In genomic region chr9:95047452-95048224, GRCh38 we compare ENCODE assay signal across 10 cellular contexts.
DNase-seq lines count a peak whose midpoint lies in the region; ATAC-seq, FAIRE-seq and TF ChIP-seq lines count a peak whose summit lies in the region.
"Had no signal": no experiment of that assay in that cellular context is flagged by ENCODE, and none has a peak within 500 bp of the region (broad histone marks: within the 10 kb centered on the region; RNA-seq: fewer than 3 reads in every experiment).

No MANE protein-coding gene starts in this region.

- peaks cover 7% of the 10 kb centered on the region for H3K4me1 ChIP-seq in CD8-positive, alpha-beta memory T cell (ENCODE audit: insufficient read depth, low read length)
- peaks cover 12% of the 10 kb centered on the region for H3K4me1 ChIP-seq in endothelial cell of umbilical vein (ENCODE audit: control insufficient read depth, extremely low read depth, insufficient read depth, low read length)
- H3K4me1 ChIP-seq in parathyroid adenoma, result peaks cover 10% of the 10 kb centered on the region

- peaks cover 3% of the 10 kb centered on the region for H4K20me1 ChIP-seq in endothelial cell of umbilical vein (replicated peaks; ENCODE audit: control insufficient read depth, extremely low read depth, insufficient read depth, low read length)

- H3K4me1 Mint-ChIP-seq in CD8-positive, alpha-beta memory T cell, result peaks cover 6 to 13% (median 11%) of the 10 kb centered on the region in 3 donors

- POLR2A ChIA-PET in CD8-positive, alpha-beta memory T cell (lab: Charles Lee), result no interaction called here
- POLR2A ChIA-PET in endothelial cell of umbilical vein (lab: Charles Lee), result interaction anchor here (0.6 to 0.7 kb wide), 2 partner anchors 180 to 412 kb away, joined by 3 to 4 read pairs; no protein-coding TSS in a partner anchor

- H3K9me3 Mint-ChIP-seq in CD8-positive, alpha-beta memory T cell, result no peaks in the 10 kb centered on the region

- dilution Hi-C loops in endothelial cell of umbilical vein (cut with MboI; ENCODE audit: extremely low pct_ligation_motif_present, low sequenced_read_pairs), result no loop called here

- CTCF ChIA-PET in CD8-positive, alpha-beta memory T cell (lab: Charles Lee), result no interaction called here
- CTCF ChIA-PET in endothelial cell of umbilical vein (lab: Charles Lee), result interaction anchor here (0.8 to 1.8 kb wide), 4 partner anchors 9 to 366 kb away, joined by 3 to 6 read pairs (median 6); no protein-coding TSS in a partner anchor

- H3K9ac ChIP-seq in endothelial cell of umbilical vein (replicated peaks; ENCODE audit: extremely low read depth, insufficient read depth, low read length), result no peak overlapping the region
- H3K9ac ChIP-seq in parathyroid adenoma, result no peak overlapping the region

- FAIRE-seq in endothelial cell of umbilical vein (lab: Jason Lieb, UNC), result peak; percentile 50

- H3K36me3 ChIP-seq in CD8-positive, alpha-beta memory T cell (ENCODE audit: insufficient read depth, low read length), result no peaks in the 10 kb centered on the region
- H3K36me3 ChIP-seq in endothelial cell of umbilical vein (ENCODE audit: control insufficient read depth in 2 of 2, extremely low read depth in 1 of 2, insufficient read depth in 2 of 2, low read length in 2 of 2) (peaks cover 0 to 2% of the 10 kb centered on the region in 2 experiments), parathyroid adenoma (ENCODE audit: control insufficient read depth, insufficient read depth, low read length) (peaks cover 6% of the 10 kb centered on the region)

- H2AFZ ChIP-seq in endothelial cell of umbilical vein (ENCODE audit: low read depth, low read length), result no peak overlapping the region
- H2AFZ ChIP-seq in parathyroid adenoma, result no peak overlapping the region

- H3K4me2 ChIP-seq in endothelial cell of umbilical vein (ENCODE audit: insufficient read depth, low read length), result peak overlapping the region; percentile 48
- H3K4me2 ChIP-seq in parathyroid adenoma (ENCODE audit: low read length), result peak overlapping the region; percentile 92

- H3K4me3 Mint-ChIP-seq in CD8-positive, alpha-beta memory T cell, result peak overlapping the region in 6 of 7 donors; percentile 60 to 78 (median 76)

- H3K4me3 ChIP-seq in CD8-positive, alpha-beta memory T cell (ENCODE audit: low read length), result no peak overlapping the region
- H3K4me3 ChIP-seq in endothelial cell of umbilical vein (replicated peaks in 1 of 3; ENCODE audit: insufficient read depth in 1 of 3, low read depth in 1 of 3, low read length in 3 of 3) (peak overlapping the region in 1 of 3 experiments; percentile 10), parathyroid adenoma (ENCODE audit: low read depth, low read length) (peak overlapping the region; percentile 99)

- H3K27me3 Mint-ChIP-seq in CD8-positive, alpha-beta memory T cell, result peaks cover 12 to 24% of the 10 kb centered on the region in 2 donors

- no peak overlapping the region for H3K27ac ChIP-seq in CD8-positive, alpha-beta memory T cell (ENCODE audit: low read depth, low read length)
- H3K27ac ChIP-seq in endothelial cell of umbilical vein (ENCODE audit: insufficient read depth, low read depth, low read length) (no peak overlapping the region), parathyroid adenoma (peak overlapping the region; percentile 93)

- peaks cover 17% of the 10 kb centered on the region for H3K27me3 ChIP-seq in CD8-positive, alpha-beta memory T cell (ENCODE audit: insufficient read depth, low read length, poor library complexity, severe bottlenecking)
- no peaks in the 10 kb centered on the region for H3K27me3 ChIP-seq in endothelial cell of umbilical vein (ENCODE audit: control insufficient read depth in 2 of 2, insufficient read depth in 2 of 2, low read length in 2 of 2)
- no peaks in the 10 kb centered on the region for H3K27me3 ChIP-seq in parathyroid adenoma (ENCODE audit: control insufficient read depth, insufficient read depth, low read length)

- H3K79me2 ChIP-seq in endothelial cell of umbilical vein (ENCODE audit: control insufficient read depth, insufficient read depth, low read length), result peaks cover 4% of the 10 kb centered on the region
- peaks cover 13% of the 10 kb centered on the region for H3K79me2 ChIP-seq in parathyroid adenoma

- peaks cover 0 to under 1% (median 0%) of the 10 kb centered on the region in 3 donors for H3K36me3 Mint-ChIP-seq in CD8-positive, alpha-beta memory T cell

- BruUV-seq in endothelial cell of umbilical vein (replicated peaks; lab: Mats Ljungman, UMichigan), result no TSS peak

- no peak for DNase-seq in CD8-positive, alpha-beta memory T cell
- DNase-seq in NCI-H69 (lab: John Stamatoyannopoulos, UW) (peak; percentile 64), endothelial cell of umbilical vein (ENCODE audit: low read depth, low spot score) (no peak)
- no peak for DNase-seq in activated CD8-positive, alpha-beta memory T cell treated with anti-CD3 and anti-CD28 coated beads, Interleukin-2, amount 50 U/mL, for 4 hours
- DNase-seq: hippocampal formation, NCI-H187 treated with DMSO at 0.1 percent for 48 hours had no signal

- H3K27ac Mint-ChIP-seq in CD8-positive, alpha-beta memory T cell, result no peak overlapping the region

- ATAC-seq in GM21390 (IDR thresholded peaks at IDR 0.05; ENCODE audit: unreplicated experiment), result no peak
- ATAC-seq in GM18909 (IDR thresholded peaks at IDR 0.05; ENCODE audit: poor library complexity, unreplicated experiment), result no peak
- ATAC-seq in GM19023 (IDR thresholded peaks at IDR 0.05; ENCODE audit: unreplicated experiment), result no peak

- no peaks in the 10 kb centered on the region for H3K9me3 ChIP-seq in CD8-positive, alpha-beta memory T cell (ENCODE audit: low read length)
- H3K9me3 ChIP-seq in endothelial cell of umbilical vein (replicated peaks; ENCODE audit: control insufficient read depth, insufficient read depth, low read length), result no peaks in the 10 kb centered on the region
- no peaks in the 10 kb centered on the region for H3K9me3 ChIP-seq in parathyroid adenoma (ENCODE audit: control insufficient read depth, low read length)

- TF ChIP-seq CTCF in endothelial cell of umbilical vein (IDR thresholded peaks at IDR 0.05; ENCODE audit: extremely low read depth in 1 of 2, insufficient read depth in 1 of 2, low read depth in 1 of 2, low read length in 2 of 2) (no peak), parathyroid adenoma (IDR thresholded peaks at IDR 0.05) (no peak)

- TF ChIP-seq POLR2A in endothelial cell of umbilical vein (IDR thresholded peaks at IDR 0.05; ENCODE audit: low read depth, low read length), result no peak

- intact Hi-C loops in endothelial cell of umbilical vein (cut with micrococcal nuclease), result loop anchor here (2.0 kb wide), 1 partner anchor 43 kb away; no protein-coding TSS in a partner anchor

- H3K9me1 ChIP-seq in endothelial cell of umbilical vein (replicated peaks; ENCODE audit: control insufficient read depth, extremely low read depth, insufficient read depth, low read length), result no peaks in the 10 kb centered on the region

TF ChIP-seq in endothelial cell of umbilical vein, 7 proteins besides CTCF, POLR2A, EP300 and RAD21:
- TF ChIP-seq EZH2 (IDR thresholded peaks at IDR 0.05; ENCODE audit: borderline replicate concordance, low read depth, low read length, severe bottlenecking), result peak; percentile 1
- no peak for TF ChIP-seq GATA2 (IDR thresholded peaks at IDR 0.05; ENCODE audit: insufficient read depth, insufficient read length, low read depth, low read length)
